13 cellular contexts compared by ENCODE assay signal in the genomic region with DNA sequence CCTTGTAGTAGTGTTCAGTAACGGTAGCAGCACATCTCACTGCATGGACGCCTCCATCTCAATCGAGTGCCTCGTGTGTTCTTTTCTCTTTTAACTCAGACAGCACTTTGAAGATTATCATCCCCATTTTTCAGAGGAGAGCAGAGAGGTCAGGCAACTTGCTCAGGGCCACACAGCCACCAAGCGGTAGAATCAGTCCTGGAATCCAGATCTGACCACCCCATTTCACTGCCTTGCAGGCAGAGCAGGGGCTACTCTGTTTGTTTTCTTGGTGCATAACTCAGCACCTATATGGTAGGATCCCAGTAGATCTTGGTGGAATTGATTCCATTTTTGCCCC.
A peak's percentile ranks its signal among the peaks of the same experiment; 100 is the strongest.
DNase-seq lines count a peak whose midpoint lies in the region; ATAC-seq and TF ChIP-seq lines count a peak whose summit lies in the region.
"Had no signal": no experiment of that assay in that cellular context is flagged by ENCODE, and none has a peak within 500 bp of the region (broad histone marks: within the 10 kb centered on the region; RNA-seq: fewer than 3 reads in every experiment).

No MANE protein-coding gene starts in this region.

- peak; percentile 11 for ATAC-seq in activated CD8-positive, alpha-beta memory T cell treated with anti-CD3 and anti-CD28 coated beads, Interleukin-2, amount 10 ng/mL, durations not matched to agents 7 days and 5 days
- peak; percentile 10 for ATAC-seq in HG02943 (IDR thresholded peaks at IDR 0.05; ENCODE audit: low read depth, unreplicated experiment)
- ATAC-seq in GM19463 (IDR thresholded peaks at IDR 0.05; ENCODE audit: unreplicated experiment): no peak
- no peak for ATAC-seq in GM21576 (IDR thresholded peaks at IDR 0.05; ENCODE audit: unreplicated experiment)
- ATAC-seq: A549 had no signal

- no peaks in the 10 kb centered on the region for H3K27me3 ChIP-seq in spleen (replicated peaks in 1 of 7)

- CTCF ChIA-PET in activated CD8-positive, alpha-beta memory T cell treated with anti-CD3 and anti-CD28 coated beads, Interleukin-2, amount 10 ng/mL, durations not matched to agents 7 days and 5 days (lab: Charles Lee): interaction anchor here (0.7 kb wide), 1 partner anchor 15 kb away, joined by 3 read pairs; no protein-coding TSS in a partner anchor

- H3K36me3 Mint-ChIP-seq in activated CD8-positive, alpha-beta memory T cell treated with anti-CD3 and anti-CD28 coated beads, Interleukin-2, amount 10 ng/mL, durations not matched to agents 7 days and 5 days: peaks cover 7% of the 10 kb centered on the region
- H3K36me3 Mint-ChIP-seq in activated naive CD8-positive, alpha-beta T cell: no peaks in the 10 kb centered on the region

- H3K4me1 Mint-ChIP-seq in activated CD8-positive, alpha-beta memory T cell treated with anti-CD3 and anti-CD28 coated beads, Interleukin-2, amount 10 ng/mL, durations not matched to agents 7 days and 5 days: peaks cover 22% of the 10 kb centered on the region
- no peaks in the 10 kb centered on the region for H3K4me1 Mint-ChIP-seq in activated naive CD8-positive, alpha-beta T cell (ENCODE audit: low read depth)

- intact Hi-C loops in spleen (cut with DNase I; ENCODE audit: low total_unique reads): no loop called here

- no peak overlapping the region for H3K4me3 Mint-ChIP-seq in activated CD8-positive, alpha-beta memory T cell treated with anti-CD3 and anti-CD28 coated beads, Interleukin-2, amount 10 ng/mL, durations not matched to agents 7 days and 5 days
- H3K4me3 Mint-ChIP-seq in activated naive CD8-positive, alpha-beta T cell: no peak overlapping the region

- TF ChIP-seq CTCF in spleen (IDR thresholded peaks at IDR 0.05 in 8 of 11, conservative IDR thresholded peaks at IDR 0.05 in 3 of 11): no peak

- H3K27me3 Mint-ChIP-seq in activated CD8-positive, alpha-beta memory T cell treated with anti-CD3 and anti-CD28 coated beads, Interleukin-2, amount 10 ng/mL, durations not matched to agents 7 days and 5 days: no peaks in the 10 kb centered on the region
- no peaks in the 10 kb centered on the region for H3K27me3 Mint-ChIP-seq in activated naive CD8-positive, alpha-beta T cell

- 74 to 90% (median 83%) methylated on average over 5 of the region's 5 CpGs for WGBS in spleen, 5 donors

- DNase-seq in activated CD8-positive, alpha-beta memory T cell treated with anti-CD3 and anti-CD28 coated beads, Interleukin-2, amount 10 ng/mL, durations not matched to agents 7 days and 5 days: no peak
- no peak for DNase-seq in activated CD8-positive, alpha-beta memory T cell treated with anti-CD3 and anti-CD28 coated beads for 24 hours
- DNase-seq in spleen (peak; percentile 28), T-helper 9 cell (no peak)
- DNase-seq: DMS153; effector CD8-positive, alpha-beta T cell; NCI-H1694 treated with DMSO at 0.1 percent for 48 hours; SW 1271 had no signal

- no peaks in the 10 kb centered on the region for H3K9me3 ChIP-seq in spleen

- TF ChIP-seq POLR2A in spleen (IDR thresholded peaks at IDR 0.05): no peak

- no peak overlapping the region for H3K4me3 ChIP-seq in spleen
- H3K4me3 ChIP-seq: A549 had no signal

- no peak overlapping the region for H3K27ac Mint-ChIP-seq in activated CD8-positive, alpha-beta memory T cell treated with anti-CD3 and anti-CD28 coated beads, Interleukin-2, amount 10 ng/mL, durations not matched to agents 7 days and 5 days
- H3K27ac Mint-ChIP-seq in activated naive CD8-positive, alpha-beta T cell: peak overlapping the region; percentile 8

- H3K27ac ChIP-seq in spleen: no peak overlapping the region
- H3K27ac ChIP-seq: A549 had no signal

- no peaks in the 10 kb centered on the region for H3K9me3 Mint-ChIP-seq in activated CD8-positive, alpha-beta memory T cell treated with anti-CD3 and anti-CD28 coated beads, Interleukin-2, amount 10 ng/mL, durations not matched to agents 7 days and 5 days (ENCODE audit: low read depth)
- H3K9me3 Mint-ChIP-seq in activated naive CD8-positive, alpha-beta T cell (ENCODE audit: low read depth): peaks cover 6% of the 10 kb centered on the region

- H3K36me3 ChIP-seq in spleen: peaks cover 0 to 34% (median 0%) of the 10 kb centered on the region in 6 donors

- peaks cover 0 to 31% (median 8%) of the 10 kb centered on the region in 6 donors for H3K4me1 ChIP-seq in spleen
- H3K4me1 ChIP-seq: A549 had no signal

Comparison
In these comparisons a context has a peak if more than half of its experiments do, and no peak if none do; other contexts are left out.
1. ATAC-seq: peak in activated CD8-positive, alpha-beta memory T cell treated with anti-CD3 and anti-CD28 coated beads, Interleukin-2, amount 10 ng/mL, durations not matched to agents 7 days and 5 days (single experiment) and HG02943 (single experiment); none in GM19463 (single experiment) and GM21576 (single experiment).